In the genomic region with DNA sequence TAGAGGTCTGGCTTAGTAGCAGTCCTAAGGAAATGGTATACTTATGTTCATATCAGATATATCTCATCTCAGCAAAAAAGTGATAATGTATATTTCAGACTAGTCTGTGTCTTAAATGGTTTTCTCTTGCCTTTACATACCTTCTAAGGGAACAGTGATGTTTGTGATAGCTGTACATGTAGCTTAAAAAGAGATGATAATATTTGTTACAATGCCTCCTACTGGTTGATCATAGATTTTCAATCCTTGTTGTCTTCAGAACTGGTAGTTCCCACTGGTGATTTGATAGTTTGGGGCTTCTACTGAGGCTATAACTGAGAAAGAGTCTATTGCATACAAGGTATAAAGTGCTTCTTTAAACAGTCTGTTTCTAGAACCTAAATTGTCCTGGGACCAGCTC, we compare ENCODE assay signal across 12 cellular contexts.
A peak's percentile ranks its signal among the peaks of the same experiment; 100 is the strongest.
DNase-seq lines count a peak whose midpoint lies in the region; ATAC-seq and TF ChIP-seq lines count a peak whose summit lies in the region.
"Had no signal": no experiment of that assay in that cellular context is flagged by ENCODE, and none has a peak within 500 bp of the region (broad histone marks: within the 10 kb centered on the region; RNA-seq: fewer than 3 reads in every experiment).

No MANE protein-coding gene starts in this region.

- POLR2A ChIA-PET in CD4-positive, alpha-beta T cell (lab: Charles Lee) = interaction anchor here (1.5 kb wide), 1 partner anchor 9 kb away, joined by 3 read pairs; no protein-coding TSS in a partner anchor

- CTCF ChIA-PET in CD4-positive, alpha-beta T cell (lab: Charles Lee) = interaction anchor here (0.6 to 1.4 kb wide), 4 partner anchors 15 to 225 kb away, joined by 3 to 4 read pairs (median 3); no protein-coding TSS in a partner anchor

- no peaks in the 10 kb centered on the region for H3K27me3 ChIP-seq in CD4-positive, alpha-beta T cell (ENCODE audit: control insufficient read depth, insufficient read depth, low read length)
- H3K27me3 ChIP-seq in kidney epithelial cell (ENCODE audit: control insufficient read depth, insufficient read depth, low read length) = no peaks in the 10 kb centered on the region
- H3K27me3 ChIP-seq: hepatocyte, MG63 had no signal

- H3K36me3 Mint-ChIP-seq in CD4-positive, alpha-beta T cell (ENCODE audit: low read depth) = no peaks in the 10 kb centered on the region
- H3K36me3 Mint-ChIP-seq in HFFc6 (ENCODE audit: low read depth) = no peaks in the 10 kb centered on the region
- H3K36me3 Mint-ChIP-seq: activated naive CD4-positive, alpha-beta T cell treated with anti-CD3 and anti-CD28 coated beads, Interleukin-2, amount 50 U/mL, for 72 hours had no signal

- H3K36me3 ChIP-seq in SK-N-MC (ENCODE audit: insufficient read depth, low read length) = no peaks in the 10 kb centered on the region
- no peaks in the 10 kb centered on the region for H3K36me3 ChIP-seq in kidney epithelial cell (ENCODE audit: control insufficient read depth, insufficient read depth, low read length)
- H3K36me3 ChIP-seq: HAP-1, MG63 had no signal

- H3K9me3 ChIP-seq in CD4-positive, alpha-beta T cell (ENCODE audit: control insufficient read depth, low read length) = no peaks in the 10 kb centered on the region
- H3K9me3 ChIP-seq in SK-N-MC (ENCODE audit: low read depth, low read length) = no peaks in the 10 kb centered on the region
- H3K9me3 ChIP-seq: HAP-1, MG63 had no signal

- H3K9ac ChIP-seq in SK-N-MC (ENCODE audit: insufficient read length) = no peak overlapping the region

- H3K27ac ChIP-seq in CD4-positive, alpha-beta T cell (ENCODE audit: low read depth, low read length) = no peak overlapping the region
- peak overlapping the region; percentile 25; the same call in 1 of the 2 replicates for H3K27ac ChIP-seq in SK-N-MC
- H3K27ac ChIP-seq: hepatocyte had no signal

- no peak for DNase-seq in CD4-positive, alpha-beta T cell
- DNase-seq in HFFc6 (peak; percentile 10), SK-N-MC (ENCODE audit: low read depth, low spot score) (no peak), kidney epithelial cell (ENCODE audit: low read depth) (no peak), NCI-H1436 treated with DMSO at 0.1 percent for 48 hours (lab: John Stamatoyannopoulos, UW) (no peak), epidermal melanocyte (ENCODE audit: insufficient read length, low spot score) (no peak)
- DNase-seq in stimulated activated naive CD4-positive, alpha-beta T cell treated with Interleukin-2 at 50 U/mL for 16 hours (lab: John Stamatoyannopoulos, UW) = no peak
- DNase-seq: MG63 had no signal

- intact Hi-C loops in CD4-positive, alpha-beta T cell (cut with DNase I, micrococcal nuclease) = no loop called here

- no peak overlapping the region for H3K4me3 ChIP-seq in SK-N-MC
- H3K4me3 ChIP-seq in kidney epithelial cell (ENCODE audit: low read depth, low read length) = no peak overlapping the region
- H3K4me3 ChIP-seq: HAP-1, hepatocyte, MG63 had no signal

- peak; percentile 22 for TF ChIP-seq CTCF in CD4-positive, alpha-beta T cell (IDR thresholded peaks at IDR 0.05)
- TF ChIP-seq CTCF in HFFc6 (IDR thresholded peaks at IDR 0.05) = peak; percentile 77
- peak; percentile 23 for TF ChIP-seq CTCF in kidney epithelial cell (IDR thresholded peaks at IDR 0.05; ENCODE audit: insufficient read depth, low read length, poor library complexity, severe bottlenecking)

- H3K4me3 Mint-ChIP-seq in CD4-positive, alpha-beta T cell = no peak overlapping the region
- no peak overlapping the region for H3K4me3 Mint-ChIP-seq in HFFc6

- H3K27ac Mint-ChIP-seq in CD4-positive, alpha-beta T cell = no peak overlapping the region
- no peak overlapping the region for H3K27ac Mint-ChIP-seq in HFFc6
- H3K27ac Mint-ChIP-seq: activated naive CD4-positive, alpha-beta T cell treated with anti-CD3 and anti-CD28 coated beads, Interleukin-2, amount 50 U/mL, for 72 hours had no signal

- no peak for ATAC-seq in CD4-positive, alpha-beta T cell (ENCODE audit: poor library complexity)
- no peak for ATAC-seq in HG03442 (IDR thresholded peaks at IDR 0.05; ENCODE audit: unreplicated experiment)
- ATAC-seq: activated naive CD4-positive, alpha-beta T cell treated with anti-CD3 and anti-CD28 coated beads, Interleukin-2, amount 50 U/mL, for 72 hours had no signal

- no peaks in the 10 kb centered on the region for H3K9me3 Mint-ChIP-seq in CD4-positive, alpha-beta T cell
- no peaks in the 10 kb centered on the region for H3K9me3 Mint-ChIP-seq in HFFc6
- H3K9me3 Mint-ChIP-seq: activated naive CD4-positive, alpha-beta T cell treated with anti-CD3 and anti-CD28 coated beads, Interleukin-2, amount 50 U/mL, for 72 hours had no signal

- H3K27me3 Mint-ChIP-seq in CD4-positive, alpha-beta T cell = no peaks in the 10 kb centered on the region
- no peaks in the 10 kb centered on the region for H3K27me3 Mint-ChIP-seq in HFFc6 (ENCODE audit: insufficient read depth)

- H3K4me1 Mint-ChIP-seq in CD4-positive, alpha-beta T cell (ENCODE audit: low read depth) = peaks cover 10% of the 10 kb centered on the region
- H3K4me1 Mint-ChIP-seq in HFFc6 (ENCODE audit: low read depth) = no peaks in the 10 kb centered on the region

Comparison
In these comparisons a context has a peak if more than half of its experiments do, and no peak if none do; other contexts are left out.
1. CTCF ChIP-seq: peak in every context shown above with its lines; median percentile 77 in HFFc6; 23 in kidney epithelial cell; 22 in CD4-positive, alpha-beta T cell.